ENCODE assay signal across 23 cellular contexts in genomic region chrX:70497026-70497425, GRCh38. TPM values are rescaled to one million over a fixed set of nuclear protein-coding genes. Genes with fewer than 3 reads are reported as not detected.
A peak's percentile ranks its signal among the peaks of the same experiment; 100 is the strongest.
DNase-seq lines count a peak whose midpoint lies in the region; ATAC-seq and TF ChIP-seq lines count a peak whose summit lies in the region.
"Had no signal": no experiment of that assay in that cellular context is flagged by ENCODE, and none has a peak within 500 bp of the region (broad histone marks: within the 10 kb centered on the region; RNA-seq: fewer than 3 reads in every experiment).

No MANE protein-coding gene starts in this region.

- H3K79me1 ChIP-seq in H9 (ENCODE audit: insufficient read depth, low read depth, low read length, poor library complexity, severe bottlenecking), result no peaks in the 10 kb centered on the region

- H2BK20ac ChIP-seq in H9 (ENCODE audit: low read depth, low read length, poor library complexity, severe bottlenecking), result no peak overlapping the region

- H3K23ac ChIP-seq in H9 (ENCODE audit: insufficient read length, low read depth, low read length), result no peak overlapping the region

- DNase-seq in right cardiac atrium (no peak), Right ventricle myocardium superior (no peak), myocyte (ENCODE audit: low read depth) (peak; percentile 60), gastrocnemius medialis (peak in 1 of 2 donors; percentile 9), H9 (no peak)
- DNase-seq in stimulated activated effector memory CD8-positive, alpha-beta T cell treated with anti-CD3 and anti-CD28 coated beads, Interleukin-12 subunit alpha, Interleukin-12 subunit beta, amount 100 ng/mL, for 72 hours (ENCODE audit: low spot score in 2 of 2), result no peak
- no peak for DNase-seq in effector CD4-positive, alpha-beta T cell
- DNase-seq: 8988T; ACHN; AML-193; BE2C; Calu3; CD4-positive, alpha-beta T cell; COR-L47; DMS53; DMS79 treated with DMSO at 0.1 percent for 48 hours; GF-D8; GOT3; HCEC 1CT had no signal

- H2BK5ac ChIP-seq in H9 (ENCODE audit: insufficient read length, low read length), result no peak overlapping the region

- no peaks in the 10 kb centered on the region for H3K79me2 ChIP-seq in H9 (ENCODE audit: insufficient read depth, low read length)

- no peaks in the 10 kb centered on the region for H3K23me2 ChIP-seq in H9 (ENCODE audit: insufficient read length, low read depth, low read length, poor library complexity, severe bottlenecking)

- no peaks in the 10 kb centered on the region for H3K36me3 ChIP-seq in gastrocnemius medialis
- H3K36me3 ChIP-seq: BE2C had no signal

- intact Hi-C loops in right cardiac atrium (cut with DNase I) (no loop called here), Right ventricle myocardium superior (cut with DNase I) (no loop called here), gastrocnemius medialis (cut with DNase I; ENCODE audit: low total_unique reads) (no loop called here)

- H3K4ac ChIP-seq in H9 (ENCODE audit: low read depth, low read length), result no peak overlapping the region

- H3K4me1 Mint-ChIP-seq in stimulated activated effector memory CD8-positive, alpha-beta T cell treated with anti-CD3 and anti-CD28 coated beads, Interleukin-12 subunit alpha, Interleukin-12 subunit beta, amount 100 ng/mL, for 72 hours, result no peaks in the 10 kb centered on the region
- H3K4me1 Mint-ChIP-seq in H9, result no peaks in the 10 kb centered on the region
- H3K4me1 Mint-ChIP-seq: CD14-positive monocyte had no signal

- TF ChIP-seq CTCF in gastrocnemius medialis (IDR thresholded peaks at IDR 0.05 in 4 of 5, conservative IDR thresholded peaks at IDR 0.05 in 1 of 5), result no peak
- TF ChIP-seq CTCF in H9 (conservative IDR thresholded peaks at IDR 0.05), result no peak

- H3K9me3 ChIP-seq in right cardiac atrium (ENCODE audit: control insufficient read depth, low read length) (no peaks in the 10 kb centered on the region), gastrocnemius medialis (no peaks in the 10 kb centered on the region), H9 (ENCODE audit: control insufficient read depth, low read depth, low read length) (peaks cover 47% of the 10 kb centered on the region)
- H3K9me3 ChIP-seq: A549; BE2C; BLaER1 treated with 17β-estradiol and CSF1 and Interleukin-3, amounts not matched to agents 10 nM and 100 nM had no signal

- no peak overlapping the region for H3K4me3 Mint-ChIP-seq in stimulated activated effector memory CD8-positive, alpha-beta T cell treated with anti-CD3 and anti-CD28 coated beads, Interleukin-12 subunit alpha, Interleukin-12 subunit beta, amount 100 ng/mL, for 72 hours
- no peak overlapping the region for H3K4me3 Mint-ChIP-seq in H9
- H3K4me3 Mint-ChIP-seq: CD14-positive monocyte; CD4-positive, alpha-beta T cell had no signal

- no peak for TF ChIP-seq POLR2A in gastrocnemius medialis (IDR thresholded peaks at IDR 0.05)

- no peak overlapping the region for H3K14ac ChIP-seq in H9 (ENCODE audit: insufficient read depth, low read length)

- peaks cover 50% of the 10 kb centered on the region for H3K36me3 Mint-ChIP-seq in stimulated activated effector memory CD8-positive, alpha-beta T cell treated with anti-CD3 and anti-CD28 coated beads, Interleukin-12 subunit alpha, Interleukin-12 subunit beta, amount 100 ng/mL, for 72 hours
- H3K36me3 Mint-ChIP-seq in H9 (ENCODE audit: insufficient read depth in 1 of 3, low read depth in 3 of 3), result peaks cover 63 to 96% (median 88%) of the 10 kb centered on the region in 3 experiments
- H3K36me3 Mint-ChIP-seq: CD14-positive monocyte had no signal

- no peak overlapping the region for H3T11ph ChIP-seq in H9 (ENCODE audit: low read length)

- no peak overlapping the region for H2BK15ac ChIP-seq in H9 (ENCODE audit: low read depth, low read length)

- no peak overlapping the region for H3K9ac ChIP-seq in H9 (ENCODE audit: extremely low read depth, insufficient read length, low read length)
- H3K9ac ChIP-seq: BLaER1 treated with 17β-estradiol and CSF1 and Interleukin-3, amounts not matched to agents 10 nM and 100 nM had no signal

- H2AK5ac ChIP-seq in H9 (ENCODE audit: insufficient read length, low read length), result no peak overlapping the region

- no peak overlapping the region for H2BK120ac ChIP-seq in H9 (ENCODE audit: low read depth, low read length, poor library complexity, severe bottlenecking)

- no peak overlapping the region for H3K56ac ChIP-seq in H9 (ENCODE audit: insufficient read length, low read depth, low read length)

- no peak overlapping the region for H2AFZ ChIP-seq in H9 (ENCODE audit: low read length)

- H3K27ac Mint-ChIP-seq in stimulated activated effector memory CD8-positive, alpha-beta T cell treated with anti-CD3 and anti-CD28 coated beads, Interleukin-12 subunit alpha, Interleukin-12 subunit beta, amount 100 ng/mL, for 72 hours, result peak overlapping the region; percentile 54
- no peak overlapping the region for H3K27ac Mint-ChIP-seq in H9
- H3K27ac Mint-ChIP-seq: CD14-positive monocyte; CD4-positive, alpha-beta T cell had no signal

- no peak overlapping the region for H2BK12ac ChIP-seq in H9 (ENCODE audit: insufficient read length, low read depth, low read length)

- H3K18ac ChIP-seq in H9 (ENCODE audit: insufficient read length, low read depth, low read length), result no peak overlapping the region

- ATAC-seq in right cardiac atrium, result peak; percentile 40 to 44
- no peak for ATAC-seq in Right ventricle myocardium superior (ENCODE audit: poor library complexity)
- ATAC-seq in gastrocnemius medialis, result peak; percentile 69 to 80
- ATAC-seq in stimulated activated effector memory CD8-positive, alpha-beta T cell treated with anti-CD3 and anti-CD28 coated beads, Interleukin-12 subunit alpha, Interleukin-12 subunit beta, amount 100 ng/mL, for 72 hours, result no peak
- no peak for ATAC-seq in HG03342 (IDR thresholded peaks at IDR 0.05; ENCODE audit: unreplicated experiment)
- ATAC-seq: A549 had no signal

- no peaks in the 10 kb centered on the region for H4K20me1 ChIP-seq in H9 (ENCODE audit: control insufficient read depth, insufficient read depth, insufficient read length)

- 71% methylated on average over 3 of the region's 3 CpGs for WGBS in right cardiac atrium
- no CpG with 5 or more reads among the region's 3 CpGs for WGBS in H9 (ENCODE audit: extremely low coverage, insufficient read length, low lambda C conversion rate)

- H3K27ac ChIP-seq in right cardiac atrium (ENCODE audit: low read length) (peak overlapping the region; percentile 43), gastrocnemius medialis (no peak overlapping the region), H9 (ENCODE audit: insufficient read length, low read depth, low read length) (no peak overlapping the region)
- H3K27ac ChIP-seq: A549; BLaER1 treated with 17β-estradiol and CSF1 and Interleukin-3, amounts not matched to agents 10 nM and 100 nM had no signal

- no peak overlapping the region for H3K4me2 ChIP-seq in H9 (ENCODE audit: insufficient read depth, insufficient read length, low read length)
- H3K4me2 ChIP-seq: A549; BLaER1 treated with 17β-estradiol and CSF1 and Interleukin-3, amounts not matched to agents 10 nM and 100 nM had no signal

- no peak overlapping the region for H4K91ac ChIP-seq in H9 (ENCODE audit: insufficient read length, low read depth, low read length)

- no peaks in the 10 kb centered on the region for H3K27me3 ChIP-seq in right cardiac atrium (ENCODE audit: control insufficient read depth, insufficient read depth)
- H3K27me3 ChIP-seq in gastrocnemius medialis, result no peaks in the 10 kb centered on the region
- no peaks in the 10 kb centered on the region for H3K27me3 ChIP-seq in H9 (ENCODE audit: insufficient read depth, low read length)
- H3K27me3 ChIP-seq: BE2C had no signal

- no peak overlapping the region for H4K8ac ChIP-seq in H9 (replicated peaks; ENCODE audit: insufficient read length, low read depth, low read length)

- H3K4me1 ChIP-seq in right cardiac atrium (ENCODE audit: control insufficient read depth, insufficient read depth, low read length) (peaks cover 5% of the 10 kb centered on the region), gastrocnemius medialis (no peaks in the 10 kb centered on the region), H9 (ENCODE audit: insufficient read depth, low read length) (no peaks in the 10 kb centered on the region)
- H3K4me1 ChIP-seq: BE2C; BLaER1 treated with 17β-estradiol and CSF1 and Interleukin-3, amounts not matched to agents 10 nM and 100 nM had no signal

- no peaks in the 10 kb centered on the region for H3K27me3 Mint-ChIP-seq in H9 (ENCODE audit: low read depth)
- H3K27me3 Mint-ChIP-seq: CD4-positive, alpha-beta T cell had no signal

- in situ Hi-C loops in gastrocnemius medialis (cut with MboI; ENCODE audit: low sequenced_read_pairs in 4 of 4), result no loop called here

- no peak overlapping the region for H4K5ac ChIP-seq in H9 (ENCODE audit: insufficient read length, low read depth, low read length)

- H3K4me3 ChIP-seq in right cardiac atrium (ENCODE audit: low read length) (no peak overlapping the region), gastrocnemius medialis (no peak overlapping the region)
- H3K4me3 ChIP-seq: A549; BLaER1 treated with 17β-estradiol and CSF1 and Interleukin-3, amounts not matched to agents 10 nM and 100 nM had no signal

- no peaks in the 10 kb centered on the region for H3K9me3 Mint-ChIP-seq in stimulated activated effector memory CD8-positive, alpha-beta T cell treated with anti-CD3 and anti-CD28 coated beads, Interleukin-12 subunit alpha, Interleukin-12 subunit beta, amount 100 ng/mL, for 72 hours
- H3K9me3 Mint-ChIP-seq in H9, result peaks cover 73 to 78% of the 10 kb centered on the region in 2 experiments
- H3K9me3 Mint-ChIP-seq: CD14-positive monocyte; CD4-positive, alpha-beta T cell had no signal

RNA-seq across cellular contexts. Expression of gene DLG3, which starts 52.4 kb away (rescaled TPM):
- total RNA-seq in right cardiac atrium, result 10 to 100 TPM; 11.9 to 20.8 (median 15.7) TPM
- 7.3 TPM for polyA plus RNA-seq in right cardiac atrium
- total RNA-seq in Right ventricle myocardium superior, result 7.4 TPM
- 1.0 and 1.2 TPM in 2 replicates for total RNA-seq in myocyte
- 3.2 TPM for polyA plus RNA-seq in myocyte (2012)
- 1 to 10 TPM in 1 of 4 donors, under 1 TPM in 3; 0.20 to 3.4 (median 0.69) TPM for total RNA-seq in gastrocnemius medialis
- 71.2 and 71.6 TPM in 2 replicates for total RNA-seq in H9 (2021)

Comparison
In these comparisons a context has a peak if more than half of its experiments do, and no peak if none do; other contexts are left out.
1. ATAC-seq: peak in right cardiac atrium (2 of 2) and gastrocnemius medialis (2 of 2); none in Right ventricle myocardium superior (single experiment), stimulated activated effector memory CD8-positive, alpha-beta T cell treated with anti-CD3 and anti-CD28 coated beads, Interleukin-12 subunit alpha, Interleukin-12 subunit beta, amount 100 ng/mL, for 72 hours (single experiment) and HG03342 (single experiment).